In the genomic region with DNA sequence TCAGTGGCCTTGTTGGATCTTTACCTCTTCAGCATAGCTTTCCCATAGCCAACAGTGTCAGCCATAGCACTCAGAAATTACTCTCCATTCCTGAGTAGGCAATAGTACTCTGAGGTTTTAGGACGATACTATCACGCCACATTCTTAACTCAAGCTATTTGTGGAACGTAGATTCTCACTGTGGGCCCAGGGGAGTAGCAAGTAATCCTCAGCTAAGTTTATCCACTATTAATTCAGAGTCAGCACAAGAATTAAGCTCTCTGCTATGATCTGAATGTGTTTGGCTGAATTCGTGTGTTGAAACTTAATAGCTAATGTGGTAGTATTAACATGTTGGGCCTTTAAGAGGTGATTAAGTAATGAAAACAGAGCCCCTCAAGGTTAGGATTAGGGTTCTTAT, we compare ENCODE assay signal across 26 cellular contexts.
"Had no signal": no experiment of that assay in that cellular context is flagged by ENCODE, and none has a peak within 500 bp of the region (broad histone marks: within the 10 kb centered on the region; RNA-seq: fewer than 3 reads in every experiment).

No MANE protein-coding gene starts in this region.

- H3K4me3 ChIP-seq: esophagus squamous epithelium, heart left ventricle, hepatocyte, left lung, mucosa of descending colon, prostate gland, sigmoid colon, suprapubic skin, transverse colon, vagina had no signal

- DNase-seq: cortex of kidney; effector memory CD8-positive, alpha-beta T cell; erythroblast; esophagus squamous epithelium; heart left ventricle; left cardiac atrium; left lung; mesenchymal stem cell; mucosa of descending colon; naive thymus-derived CD8-positive, alpha-beta T cell; nephron progenitor cell; nucleus accumbens; right cardiac atrium; sigmoid colon; small intestine; stimulated activated CD4-positive, alpha-beta T cell treated with anti-CD3 and anti-CD28 coated beads, Interleukin-12 subunit alpha, Interleukin-12 subunit beta, amount 100 ng/mL, for 4 hours; stimulated activated CD4-positive, alpha-beta T cell treated with anti-CD3 and anti-CD28 coated beads, Interleukin-1b, Interleukin-23, amount 100 ng/mL, for 48 hours; stimulated activated CD4-positive, alpha-beta T cell treated with anti-CD3 and anti-CD28 coated beads, Interleukin-4, amount 100 ng/mL, for 1 hour; stimulated activated CD8-positive, alpha-beta memory T cell treated with anti-CD3 and anti-CD28 coated beads, Interleukin-4, amount 100 ng/mL, for 48 hours; stimulated activated naive CD4-positive, alpha-beta T cell; stimulated activated naive CD8-positive, alpha-beta T cell treated with anti-CD3 and anti-CD28 coated beads, Interleukin-15, amount 100 ng/mL, for 72 hours; transverse colon had no signal

- H3K27ac ChIP-seq: esophagus squamous epithelium, heart left ventricle, hepatocyte, left lung, prostate gland, sigmoid colon, suprapubic skin, transverse colon, vagina had no signal
